Comparison of ENCODE assay signal across 1 cellular context in genomic region chrX:79263550-79263949, GRCh38.
TF ChIP-seq lines count a peak whose summit lies in the region.

No MANE protein-coding gene starts in this region.

TF ChIP-seq in GM12878, 131 proteins besides CTCF, POLR2A, EP300 and RAD21 (continued from another document):
- TF ChIP-seq PRDM15 (CRISPR knock-in tag; IDR thresholded peaks at IDR 0.05) (no peak), MLLT1 (IDR thresholded peaks at IDR 0.05) (no peak), NFIC (IDR thresholded peaks at IDR 0.05; ENCODE audit: low read depth, low read length) (peak; percentile 48; the same call in 1 of the 2 replicates), NR2F1 (conservative IDR thresholded peaks at IDR 0.05) (no peak), E2F8 (IDR thresholded peaks at IDR 0.05; ENCODE audit: low read depth, partially characterized antibody) (no peak), ATF2 (IDR thresholded peaks at IDR 0.05; ENCODE audit: low read length) (peak; percentile 68), RUNX3 (IDR thresholded peaks at IDR 0.05; ENCODE audit: low read length) (peak; percentile 64; the same call in 1 of the 2 replicates)
